In the genomic region with DNA sequence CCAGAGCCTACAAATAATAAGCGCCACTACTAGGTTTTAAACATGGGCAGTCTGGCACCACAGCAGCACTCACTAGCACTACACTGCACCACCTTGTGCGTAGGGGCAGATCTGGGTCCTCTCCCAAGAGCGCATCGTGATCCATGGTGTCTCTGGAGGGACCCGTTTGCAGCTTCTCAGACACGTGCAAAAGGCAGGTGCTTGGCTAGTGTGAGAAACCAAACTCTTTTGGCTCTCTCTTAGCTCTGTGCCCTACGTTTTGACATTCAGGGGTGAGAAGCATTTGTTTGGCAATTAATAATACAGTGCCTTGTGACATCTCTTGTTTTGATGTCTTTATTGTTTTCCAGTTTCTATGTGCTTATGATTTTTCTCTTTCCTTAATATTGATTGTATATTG, we compare ENCODE assay signal across 38 cellular contexts.
"Had no signal": no experiment of that assay in that cellular context is flagged by ENCODE, and none has a peak within 500 bp of the region (broad histone marks: within the 10 kb centered on the region; RNA-seq: fewer than 3 reads in every experiment).

No MANE protein-coding gene starts in this region.

- H3K27ac ChIP-seq: adrenal gland, ascending aorta, body of pancreas, brain microvascular endothelial cell, breast epithelium, cardiac muscle cell had no signal

- H3K4me3 Mint-ChIP-seq: activated naive CD4-positive, alpha-beta T cell treated with anti-CD3 and anti-CD28 coated beads for 36 hours; activated naive CD4-positive, alpha-beta T cell treated with anti-CD3 and anti-CD28 coated beads, Interleukin-2, amount 10 ng/mL, durations not matched to agents 7 days and 5 days; activated naive CD4-positive, alpha-beta T cell treated with anti-CD3 and anti-CD28 coated beads, Interleukin-2, amount 50 U/mL, for 24 hours; activated naive CD8-positive, alpha-beta T cell; activated naive CD8-positive, alpha-beta T cell treated with anti-CD3 and anti-CD28 coated beads for 36 hours; activated naive CD8-positive, alpha-beta T cell treated with anti-CD3 and anti-CD28 coated beads, Interleukin-2, amount 10 ng/mL, durations not matched to agents 7 days and 5 days; activated naive CD8-positive, alpha-beta T cell treated with anti-CD3 and anti-CD28 coated beads, Interleukin-2, amount 50 U/mL, for 24 hours; activated T-cell treated with anti-CD3 and anti-CD28 coated beads, Interleukin-2, amount 50 U/mL, for 24 hours; activated T-cell treated with anti-CD3 and anti-CD28 coated beads, Interleukin-2, amount 50 U/mL, for 4 hours; activated T-cell treated with anti-CD3 and anti-CD28 coated beads, Interleukin-2, amount 50 U/mL, for 72 hours; activated T-helper 1 cell treated with anti-CD3 and anti-CD28 coated beads, Interleukin-12 subunit alpha, Interleukin-12 subunit beta, Interleukin-2, Interleukin-4 antibody, amounts not matched to agents 30 ng/mL and 10 ng/mL and 1 ng/mL, durations not matched to agents 14 hours and 24 hours and 36 hours; activated T-helper 17 cell treated with anti-CD3 and anti-CD28 coated beads, Interleukin-2, amount 50 U/mL, for 72 hours; brain; central memory CD8-positive, alpha-beta T cell had no signal

- H3K4me1 Mint-ChIP-seq: activated naive CD4-positive, alpha-beta T cell treated with anti-CD3 and anti-CD28 coated beads, Interleukin-2, amount 10 ng/mL, durations not matched to agents 7 days and 5 days; activated naive CD4-positive, alpha-beta T cell treated with anti-CD3 and anti-CD28 coated beads, Interleukin-2, amount 50 U/mL, for 24 hours; activated naive CD8-positive, alpha-beta T cell treated with anti-CD3 and anti-CD28 coated beads for 36 hours; activated naive CD8-positive, alpha-beta T cell treated with anti-CD3 and anti-CD28 coated beads, Interleukin-2, amount 10 ng/mL, durations not matched to agents 7 days and 5 days; activated naive CD8-positive, alpha-beta T cell treated with anti-CD3 and anti-CD28 coated beads, Interleukin-2, amount 50 U/mL, for 24 hours; activated T-helper 17 cell treated with anti-CD3 and anti-CD28 coated beads, Interleukin-2, amount 50 U/mL, for 72 hours; brain; central memory CD8-positive, alpha-beta T cell had no signal

- DNase-seq: activated effector memory CD4-positive, alpha-beta T cell treated with anti-CD3 and anti-CD28 coated beads, Interleukin-2, amount 50 U/mL, for 16 hours; activated effector memory CD4-positive, alpha-beta T cell treated with Interleukin-2 at 50 U/mL for 16 hours; activated gamma-delta T cell; activated gamma-delta T cell treated with Interleukin-2 at 50 U/mL for 16 hours; activated naive CD4-positive, alpha-beta T cell; activated naive CD4-positive, alpha-beta T cell treated with anti-CD3 and anti-CD28 coated beads for 36 hours; activated naive CD4-positive, alpha-beta T cell treated with anti-CD3 and anti-CD28 coated beads, Interleukin-2, amount 10 ng/mL, durations not matched to agents 7 days and 5 days; activated naive CD4-positive, alpha-beta T cell treated with anti-CD3 and anti-CD28 coated beads, Interleukin-2, amount 50 U/mL, for 16 hours; activated naive CD4-positive, alpha-beta T cell treated with Interleukin-2 at 50 U/mL for 16 hours; activated naive CD8-positive, alpha-beta T cell treated with anti-CD3 and anti-CD28 coated beads for 36 hours; activated naive CD8-positive, alpha-beta T cell treated with anti-CD3 and anti-CD28 coated beads, Interleukin-2, amount 10 ng/mL, durations not matched to agents 7 days and 5 days; activated naive CD8-positive, alpha-beta T cell treated with anti-CD3 and anti-CD28 coated beads, Interleukin-2, amount 50 U/mL, for 24 hours; activated T-cell treated with anti-CD3 and anti-CD28 coated beads, Interleukin-2, amount 50 U/mL, for 1 hour; activated T-cell treated with anti-CD3 and anti-CD28 coated beads, Interleukin-2, amount 50 U/mL, for 24 hours; activated T-cell treated with anti-CD3 and anti-CD28 coated beads, Interleukin-2, amount 50 U/mL, for 4 hours; activated T-cell treated with anti-CD3 and anti-CD28 coated beads, Interleukin-2, amount 50 U/mL, for 48 hours; activated T-cell treated with anti-CD3 and anti-CD28 coated beads, Interleukin-2, amount 50 U/mL, for 72 hours; adrenal gland; amniotic stem cell; amygdala; anterior cingulate cortex; aorta; body of pancreas; brain microvascular endothelial cell; caudate nucleus; central memory CD4-positive, alpha-beta T cell; cerebellar nuclear complex had no signal

- H3K9me3 Mint-ChIP-seq: activated naive CD4-positive, alpha-beta T cell treated with anti-CD3 and anti-CD28 coated beads for 36 hours; activated naive CD4-positive, alpha-beta T cell treated with anti-CD3 and anti-CD28 coated beads, Interleukin-2, amount 10 ng/mL, durations not matched to agents 7 days and 5 days; activated naive CD4-positive, alpha-beta T cell treated with anti-CD3 and anti-CD28 coated beads, Interleukin-2, amount 50 U/mL, for 24 hours; activated naive CD4-positive, alpha-beta T cell treated with anti-CD3 and anti-CD28 coated beads, Interleukin-2, amount 50 U/mL, for 72 hours; activated naive CD8-positive, alpha-beta T cell treated with anti-CD3 and anti-CD28 coated beads for 36 hours; activated naive CD8-positive, alpha-beta T cell treated with anti-CD3 and anti-CD28 coated beads, Interleukin-2, amount 10 ng/mL, durations not matched to agents 7 days and 5 days; activated naive CD8-positive, alpha-beta T cell treated with anti-CD3 and anti-CD28 coated beads, Interleukin-2, amount 50 U/mL, for 24 hours; activated T-cell treated with anti-CD3 and anti-CD28 coated beads, Interleukin-2, amount 50 U/mL, for 24 hours; activated T-cell treated with anti-CD3 and anti-CD28 coated beads, Interleukin-2, amount 50 U/mL, for 4 hours; activated T-cell treated with anti-CD3 and anti-CD28 coated beads, Interleukin-2, amount 50 U/mL, for 72 hours; activated T-helper 1 cell treated with anti-CD3 and anti-CD28 coated beads, Interleukin-12 subunit alpha, Interleukin-12 subunit beta, Interleukin-2, Interleukin-4 antibody, amounts not matched to agents 30 ng/mL and 10 ng/mL and 1 ng/mL, durations not matched to agents 14 hours and 24 hours and 36 hours; activated T-helper 17 cell treated with anti-CD3 and anti-CD28 coated beads, Interleukin-2, amount 50 U/mL, for 72 hours; activated T-helper 2 cell treated with anti-CD3 and anti-CD28 coated beads, Interferon-gamma antibody, Interleukin-2, Interleukin-4, amounts not matched to agents 10 μg/mL and 5 μg/mL and 100 μg/mL, durations not matched to agents 14 hours and 24 hours and 36 hours; central memory CD8-positive, alpha-beta T cell had no signal

- ATAC-seq: activated naive CD4-positive, alpha-beta T cell treated with anti-CD3 and anti-CD28 coated beads, Interleukin-2, amount 50 U/mL, for 72 hours; activated naive CD8-positive, alpha-beta T cell treated with anti-CD3 and anti-CD28 coated beads, Interleukin-2, amount 50 U/mL, for 24 hours; activated T-cell treated with anti-CD3 and anti-CD28 coated beads, Interleukin-2, amount 50 U/mL, for 4 hours; activated T-cell treated with anti-CD3 and anti-CD28 coated beads, Interleukin-2, amount 50 U/mL, for 72 hours; activated T-helper 17 cell treated with anti-CD3 and anti-CD28 coated beads, Interleukin-2, amount 50 U/mL, for 72 hours; body of pancreas had no signal

- H3K36me3 Mint-ChIP-seq: activated naive CD4-positive, alpha-beta T cell treated with anti-CD3 and anti-CD28 coated beads, Interleukin-2, amount 10 ng/mL, durations not matched to agents 7 days and 5 days; activated naive CD4-positive, alpha-beta T cell treated with anti-CD3 and anti-CD28 coated beads, Interleukin-2, amount 50 U/mL, for 24 hours; activated naive CD4-positive, alpha-beta T cell treated with anti-CD3 and anti-CD28 coated beads, Interleukin-2, amount 50 U/mL, for 72 hours; activated naive CD8-positive, alpha-beta T cell; activated naive CD8-positive, alpha-beta T cell treated with anti-CD3 and anti-CD28 coated beads for 36 hours; activated naive CD8-positive, alpha-beta T cell treated with anti-CD3 and anti-CD28 coated beads, Interleukin-2, amount 10 ng/mL, durations not matched to agents 7 days and 5 days; brain had no signal

- H3K4me1 ChIP-seq: adrenal gland, ascending aorta, body of pancreas, breast epithelium had no signal

- H3K27me3 ChIP-seq: adrenal gland, ascending aorta, body of pancreas, brain microvascular endothelial cell, breast epithelium, cardiac muscle cell had no signal

- H3K4me3 ChIP-seq: adrenal gland, ascending aorta, body of pancreas, breast epithelium, cardiac muscle cell had no signal

- H3K36me3 ChIP-seq: adrenal gland, ascending aorta, brain microvascular endothelial cell, breast epithelium, cardiac muscle cell had no signal

- H3K9me3 ChIP-seq: adrenal gland, ascending aorta, body of pancreas, breast epithelium had no signal

- H3K27me3 Mint-ChIP-seq: activated naive CD4-positive, alpha-beta T cell treated with anti-CD3 and anti-CD28 coated beads, Interleukin-2, amount 10 ng/mL, durations not matched to agents 7 days and 5 days had no signal

- H3K27ac Mint-ChIP-seq: activated naive CD4-positive, alpha-beta T cell treated with anti-CD3 and anti-CD28 coated beads for 36 hours; activated naive CD4-positive, alpha-beta T cell treated with anti-CD3 and anti-CD28 coated beads, Interleukin-2, amount 10 ng/mL, durations not matched to agents 7 days and 5 days; activated naive CD4-positive, alpha-beta T cell treated with anti-CD3 and anti-CD28 coated beads, Interleukin-2, amount 50 U/mL, for 24 hours; activated naive CD4-positive, alpha-beta T cell treated with anti-CD3 and anti-CD28 coated beads, Interleukin-2, amount 50 U/mL, for 72 hours; activated naive CD8-positive, alpha-beta T cell; activated naive CD8-positive, alpha-beta T cell treated with anti-CD3 and anti-CD28 coated beads for 36 hours; activated naive CD8-positive, alpha-beta T cell treated with anti-CD3 and anti-CD28 coated beads, Interleukin-2, amount 10 ng/mL, durations not matched to agents 7 days and 5 days; activated naive CD8-positive, alpha-beta T cell treated with anti-CD3 and anti-CD28 coated beads, Interleukin-2, amount 50 U/mL, for 24 hours; activated T-cell treated with anti-CD3 and anti-CD28 coated beads, Interleukin-2, amount 50 U/mL, for 24 hours; activated T-cell treated with anti-CD3 and anti-CD28 coated beads, Interleukin-2, amount 50 U/mL, for 72 hours; activated T-helper 1 cell treated with anti-CD3 and anti-CD28 coated beads, Interleukin-12 subunit alpha, Interleukin-12 subunit beta, Interleukin-2, Interleukin-4 antibody, amounts not matched to agents 30 ng/mL and 10 ng/mL and 1 ng/mL, durations not matched to agents 14 hours and 24 hours and 36 hours; activated T-helper 17 cell treated with anti-CD3 and anti-CD28 coated beads, Interleukin-2, amount 50 U/mL, for 72 hours; activated T-helper 2 cell treated with anti-CD3 and anti-CD28 coated beads, Interferon-gamma antibody, Interleukin-2, Interleukin-4, amounts not matched to agents 10 μg/mL and 5 μg/mL and 100 μg/mL, durations not matched to agents 14 hours and 24 hours and 36 hours; brain had no signal
